Comparison of ENCODE assay signal across 17 cellular contexts in genomic region chr16:50519001-50519400, GRCh38. TPM values are rescaled to one million over a fixed set of nuclear protein-coding genes. Genes with fewer than 3 reads are reported as not detected.
DNase-seq lines count a peak whose midpoint lies in the region; ATAC-seq, FAIRE-seq and TF ChIP-seq lines count a peak whose summit lies in the region.
"Had no signal": no experiment of that assay in that cellular context is flagged by ENCODE, and none has a peak within 500 bp of the region (broad histone marks: within the 10 kb centered on the region; RNA-seq: fewer than 3 reads in every experiment).

No MANE protein-coding gene starts in this region.

- H3K27ac ChIP-seq in sigmoid colon (no peak overlapping the region), mammary epithelial cell (ENCODE audit: insufficient read depth, low read depth, low read length) (no peak overlapping the region), pancreas (no peak overlapping the region)
- H3K27ac ChIP-seq: GM23248, HL-60 had no signal

- H3K4me3 Mint-ChIP-seq in CD14-positive monocyte = no peak overlapping the region
- H3K4me3 Mint-ChIP-seq: B cell; CD4-positive, alpha-beta memory T cell had no signal

- dilution Hi-C loops in mammary epithelial cell (cut with HindIII; ENCODE audit: low sequenced_read_pairs) = no loop called here

- no peaks in the 10 kb centered on the region for H3K36me3 Mint-ChIP-seq in CD14-positive monocyte

- intact Hi-C loops in CD14-positive monocyte (cut with micrococcal nuclease) = no loop called here
- intact Hi-C loops in sigmoid colon (cut with DNase I) = no loop called here
- intact Hi-C loops in mammary epithelial cell (cut with micrococcal nuclease) = no loop called here
- intact Hi-C loops in pancreas (cut with DNase I) = no loop called here

- no peak for TF ChIP-seq EP300 in sigmoid colon (IDR thresholded peaks at IDR 0.05)

- H3K27ac Mint-ChIP-seq in CD14-positive monocyte = no peak overlapping the region
- H3K27ac Mint-ChIP-seq: B cell; CD4-positive, alpha-beta memory T cell had no signal

- in situ Hi-C loops in mammary epithelial cell (cut with MboI; ENCODE audit: low sequenced_read_pairs in 2 of 2) = no loop called here

- peak; percentile 13 for DNase-seq in CD14-positive monocyte (ENCODE audit: low spot score)
- peak; percentile 57 for DNase-seq in SW480 (ENCODE audit: low spot score)
- DNase-seq in left lobe of liver (ENCODE audit: low spot score) = peak; percentile 12
- peak; percentile 33 for DNase-seq in sigmoid colon
- no peak for DNase-seq in mammary epithelial cell
- DNase-seq in pancreas = no peak
- DNase-seq: C1 segment of cervical spinal cord; CD4-positive, alpha-beta memory T cell; DMS79; GM23248 had no signal

- no peaks in the 10 kb centered on the region for H3K4me1 ChIP-seq in sigmoid colon
- H3K4me1 ChIP-seq in mammary epithelial cell (ENCODE audit: insufficient read depth, low read length) = no peaks in the 10 kb centered on the region
- no peaks in the 10 kb centered on the region for H3K4me1 ChIP-seq in pancreas

- peaks cover 0 to 11% (median 0%) of the 10 kb centered on the region in 4 donors for H3K9me3 ChIP-seq in sigmoid colon
- H3K9me3 ChIP-seq in mammary epithelial cell (replicated peaks; ENCODE audit: insufficient read depth, low read length) = peaks cover 6% of the 10 kb centered on the region
- peaks cover 0 to 5% (median 0%) of the 10 kb centered on the region in 4 donors for H3K9me3 ChIP-seq in pancreas

- no peak for TF ChIP-seq POLR2A in sigmoid colon (IDR thresholded peaks at IDR 0.05)

- no peak for TF ChIP-seq CTCF in CD14-positive monocyte (IDR thresholded peaks at IDR 0.05)
- TF ChIP-seq CTCF in sigmoid colon (IDR thresholded peaks at IDR 0.05) = no peak
- no peak for TF ChIP-seq CTCF in mammary epithelial cell (conservative IDR thresholded peaks at IDR 0.05 in 1 of 2, IDR thresholded peaks at IDR 0.05 in 1 of 2; ENCODE audit: extremely low read depth in 1 of 2, insufficient read depth in 1 of 2, low read depth in 1 of 2, low read length in 2 of 2)
- no peak for TF ChIP-seq CTCF in pancreas (IDR thresholded peaks at IDR 0.05)

- no peak overlapping the region for H2AFZ ChIP-seq in mammary epithelial cell (ENCODE audit: low read depth, low read length)
- H2AFZ ChIP-seq: GM23248 had no signal

- H3K9ac ChIP-seq in mammary epithelial cell (ENCODE audit: insufficient read depth, low read length) = no peak overlapping the region
- H3K9ac ChIP-seq: GM23248 had no signal

- WGBS in sigmoid colon, 2 donors = 54 to 74% methylated on average over 5 of the region's 5 CpGs
- WGBS in mammary epithelial cell (ENCODE audit: low coverage, missing lambda C conversion rate) = 59% methylated on average over 5 of the region's 5 CpGs
- 68% methylated on average over 5 of the region's 5 CpGs for WGBS in pancreas, 2 donors

- BruUV-seq in mammary epithelial cell (replicated peaks; lab: Mats Ljungman, UMichigan) = no TSS peak

- H3K9me3 Mint-ChIP-seq in CD14-positive monocyte = peaks cover 8 to 25% (median 13%) of the 10 kb centered on the region in 7 donors

- H3K27me3 ChIP-seq in sigmoid colon = no peaks in the 10 kb centered on the region
- H3K27me3 ChIP-seq in mammary epithelial cell (ENCODE audit: insufficient read depth, low read length) = no peaks in the 10 kb centered on the region
- no peaks in the 10 kb centered on the region for H3K27me3 ChIP-seq in pancreas

- no peaks in the 10 kb centered on the region for H3K4me1 Mint-ChIP-seq in CD14-positive monocyte
- H3K4me1 Mint-ChIP-seq: B cell; CD4-positive, alpha-beta memory T cell had no signal

- no peak overlapping the region for H3K4me3 ChIP-seq in sigmoid colon
- H3K4me3 ChIP-seq in mammary epithelial cell (replicated peaks in 1 of 3; ENCODE audit: insufficient read depth in 1 of 3, low read depth in 2 of 3, low read length in 3 of 3) = no peak overlapping the region
- H3K4me3 ChIP-seq in pancreas = no peak overlapping the region
- H3K4me3 ChIP-seq: GM12878, GM23248 had no signal

- ATAC-seq in left lobe of liver = no peak
- no peak for ATAC-seq in GM19351 (IDR thresholded peaks at IDR 0.05; ENCODE audit: unreplicated experiment)
- ATAC-seq in pancreas = no peak
- ATAC-seq: GM12878 had no signal

- no peak overlapping the region for H3K4me2 ChIP-seq in mammary epithelial cell (ENCODE audit: insufficient read depth, low read depth, low read length)

- CTCF ChIA-PET in mammary epithelial cell (lab: Charles Lee; ENCODE audit: low non-redundant PET) = no interaction called here

- no peaks in the 10 kb centered on the region for H4K20me1 ChIP-seq in mammary epithelial cell (ENCODE audit: insufficient read depth, low read length)

- no peaks in the 10 kb centered on the region for H3K36me3 ChIP-seq in sigmoid colon
- H3K36me3 ChIP-seq in mammary epithelial cell (ENCODE audit: insufficient read depth, low read length) = no peaks in the 10 kb centered on the region
- no peaks in the 10 kb centered on the region for H3K36me3 ChIP-seq in pancreas

- H3K27me3 Mint-ChIP-seq in CD14-positive monocyte (ENCODE audit: low read depth in 3 of 3) = peaks cover 9 to 20% (median 13%) of the 10 kb centered on the region in 3 donors

- no peaks in the 10 kb centered on the region for H3K79me2 ChIP-seq in mammary epithelial cell (ENCODE audit: insufficient read depth, low read length)

- FAIRE-seq in pancreas (lab: Jason Lieb, UNC) = no peak
- FAIRE-seq: GM12878, GM18507, H54 had no signal

RNA-seq across cellular contexts. Expression of gene NKD1, which starts 29.2 kb away (rescaled TPM):
- not detected for polyA plus RNA-seq in CD14-positive monocyte
- total RNA-seq in left lobe of liver = 3.9 TPM
- total RNA-seq in sigmoid colon = 10 to 100 TPM in 3 of 4 donors, 1 to 10 TPM in 1; 6.7 to 18.0 (median 11.5) TPM
- polyA plus RNA-seq in sigmoid colon = 1 to 10 TPM in 2 of 3 donors, under 1 TPM in 1; under 0.01 to 2.8 (median 1.5) TPM
- total RNA-seq in mammary epithelial cell = under 1 TPM; under 0.01 to 0.35 TPM
- 0.19 TPM for polyA plus RNA-seq in mammary epithelial cell
- polyA minus RNA-seq in mammary epithelial cell = not detected
- 1 to 10 TPM; 3.0 to 5.8 (median 5.1) TPM for total RNA-seq in pancreas
- polyA plus RNA-seq in pancreas = 1 to 10 TPM in 1 of 2 donors, under 1 TPM in 1; 0.45 to 1.1 TPM
- total RNA-seq: G401, GM23248 had no signal
- polyA plus RNA-seq: GM23248 had no signal

Comparison
In these comparisons a context has a peak if more than half of its experiments do, and no peak if none do; other contexts are left out.
1. DNase-seq: peak in CD14-positive monocyte (single experiment), SW480 (single experiment), left lobe of liver (single experiment) and sigmoid colon (single experiment); none in mammary epithelial cell (single experiment) and pancreas (0 of 6).